ENCODE assay signal across 1 cellular context in genomic region chr7:121045090-121045489, GRCh38.
A peak's percentile ranks its signal among the peaks of the same experiment; 100 is the strongest.
TF ChIP-seq lines count a peak whose summit lies in the region.

No MANE protein-coding gene starts in this region.

TF ChIP-seq in K562, 482 proteins besides CTCF, POLR2A, EP300 and RAD21 (continued from another document and continues in another):
- TF ChIP-seq ZNF518B (CRISPR knock-in tag; IDR thresholded peaks at IDR 0.05) (no peak), ZFP91 (CRISPR knock-in tag; IDR thresholded peaks at IDR 0.05) (no peak), THRB (CRISPR knock-in tag; conservative IDR thresholded peaks at IDR 0.05) (no peak), TFAP4 (CRISPR knock-in tag; IDR thresholded peaks at IDR 0.05; ENCODE audit: borderline replicate concordance) (no peak), ZNF699 (CRISPR knock-in tag; IDR thresholded peaks at IDR 0.05; ENCODE audit: insufficient replicate concordance) (no peak), ZBTB40 (IDR thresholded peaks at IDR 0.05) (no peak), ZBTB40 (CRISPR knock-in tag; IDR thresholded peaks at IDR 0.05) (no peak), NEUROD1 (IDR thresholded peaks at IDR 0.05; ENCODE audit: borderline replicate concordance, low read depth, low read length, partially characterized antibody) (no peak), MED1 (CRISPR knock-in tag; IDR thresholded peaks at IDR 0.05; ENCODE audit: borderline replicate concordance) (no peak), HDGF (IDR thresholded peaks at IDR 0.05) (0 out of 2 replicates have a peak, but pooled peaks have one; percentile 54), E4F1 (CRISPR knock-in tag; IDR thresholded peaks at IDR 0.05; ENCODE audit: borderline replicate concordance) (no peak), ZNF431 (CRISPR knock-in tag; IDR thresholded peaks at IDR 0.05) (no peak), SMAD4 (CRISPR knock-in tag; conservative IDR thresholded peaks at IDR 0.05) (peak; percentile 47; the same call in 1 of the 2 replicates), USF2 (CRISPR knock-in tag; IDR thresholded peaks at IDR 0.05) (no peak), MYNN (IDR thresholded peaks at IDR 0.05) (no peak), MYNN (CRISPR knock-in tag; IDR thresholded peaks at IDR 0.05) (no peak), NR3C1 (CRISPR knock-in tag; IDR thresholded peaks at IDR 0.05) (no peak), NCOR1 (IDR thresholded peaks at IDR 0.05) (no peak), ZBTB12 (CRISPR knock-in tag; IDR thresholded peaks at IDR 0.05) (no peak), TCF3 (CRISPR knock-in tag; IDR thresholded peaks at IDR 0.05) (no peak), ATF7 (IDR thresholded peaks at IDR 0.05) (no peak), OTX1 (CRISPR knock-in tag; IDR thresholded peaks at IDR 0.05) (no peak), RBM39 (optimal IDR thresholded peaks at IDR 0.05; ENCODE audit: low read depth, low read length) (no peak), ID3 (CRISPR knock-in tag; IDR thresholded peaks at IDR 0.05) (no peak), ID3 (tag; IDR thresholded peaks at IDR 0.05) (no peak), CSDE1 (IDR thresholded peaks at IDR 0.05) (no peak; a peak in 1 of 4 replicates), SIN3A (IDR thresholded peaks at IDR 0.05; ENCODE audit: borderline replicate concordance in 2 of 2, control insufficient read depth in 1 of 2, low read depth in 2 of 2, low read length in 2 of 2) (no peak), ZBTB7A (IDR thresholded peaks at IDR 0.05; ENCODE audit: borderline replicate concordance, control insufficient read depth, low read depth, low read length) (no peak), ZBTB26 (CRISPR knock-in tag; IDR thresholded peaks at IDR 0.05) (no peak), BCOR (IDR thresholded peaks at IDR 0.05) (no peak), PHF21A (IDR thresholded peaks at IDR 0.05; ENCODE audit: borderline replicate concordance, low read depth) (no peak), HLTF (IDR thresholded peaks at IDR 0.05) (no peak)
